23 cellular contexts compared by ENCODE assay signal in genomic region chr4:77151246-77151645, GRCh38. TPM values are rescaled to one million over a fixed set of nuclear protein-coding genes. Genes with fewer than 3 reads are reported as not detected.
DNase-seq lines count a peak whose midpoint lies in the region; ATAC-seq and TF ChIP-seq lines count a peak whose summit lies in the region.
"Had no signal": no experiment of that assay in that cellular context is flagged by ENCODE, and none has a peak within 500 bp of the region (broad histone marks: within the 10 kb centered on the region; RNA-seq: fewer than 3 reads in every experiment).

No MANE protein-coding gene starts in this region.

- TF ChIP-seq EP300 in suprapubic skin (IDR thresholded peaks at IDR 0.05): no peak

- H3K4me3 Mint-ChIP-seq in naive B cell: no peak overlapping the region
- no peak overlapping the region for H3K4me3 Mint-ChIP-seq in stimulated activated naive B cell treated with anti-CD40 and anti-IgM and Interleukin-4, amounts not matched to agents 10 μg/mL and 1 μg/mL and 100 μg/mL, for 72 hours
- H3K4me3 Mint-ChIP-seq: activated CD8-positive, alpha-beta memory T cell treated with anti-CD3 and anti-CD28 coated beads, Interleukin-2, amount 10 ng/mL, durations not matched to agents 7 days and 5 days; activated naive CD8-positive, alpha-beta T cell treated with anti-CD3 and anti-CD28 coated beads, Interleukin-2, amount 50 U/mL, for 24 hours; effector memory CD8-positive, alpha-beta T cell; stimulated activated naive CD8-positive, alpha-beta T cell treated with anti-CD3 and anti-CD28 coated beads, Interleukin-15, Interleukin-2, amounts not matched to agents 100 ng/mL and 50 ng/mL, for 24 hours had no signal

- H3K9me3 Mint-ChIP-seq in naive B cell: no peaks in the 10 kb centered on the region
- no peaks in the 10 kb centered on the region for H3K9me3 Mint-ChIP-seq in stimulated activated naive B cell treated with anti-CD40 and anti-IgM and Interleukin-4, amounts not matched to agents 10 μg/mL and 1 μg/mL and 100 μg/mL, for 72 hours
- H3K9me3 Mint-ChIP-seq: activated naive CD8-positive, alpha-beta T cell treated with anti-CD3 and anti-CD28 coated beads, Interleukin-2, amount 50 U/mL, for 24 hours; activated T-helper 2 cell treated with anti-CD3 and anti-CD28 coated beads, Interferon-gamma antibody, Interleukin-2, Interleukin-4, amounts not matched to agents 10 μg/mL and 5 μg/mL and 100 μg/mL, durations not matched to agents 14 hours and 24 hours and 36 hours; effector memory CD8-positive, alpha-beta T cell; stimulated activated naive CD8-positive, alpha-beta T cell treated with anti-CD3 and anti-CD28 coated beads, Interleukin-15, Interleukin-2, amounts not matched to agents 100 ng/mL and 50 ng/mL, for 24 hours had no signal

- H3K27ac ChIP-seq in suprapubic skin: no peak overlapping the region
- H3K27ac ChIP-seq: colonic mucosa, lower lobe of right lung, neutrophil, tibial nerve had no signal

- no peaks in the 10 kb centered on the region for H3K27me3 ChIP-seq in suprapubic skin
- H3K27me3 ChIP-seq: colonic mucosa, neutrophil, tibial nerve had no signal

- no peak for TF ChIP-seq CTCF in suprapubic skin (IDR thresholded peaks at IDR 0.05)

- TF ChIP-seq POLR2A in suprapubic skin (IDR thresholded peaks at IDR 0.05): no peak

- H3K4me1 Mint-ChIP-seq in naive B cell: peaks cover 40 to 71% (median 51%) of the 10 kb centered on the region in 3 donors
- H3K4me1 Mint-ChIP-seq in stimulated activated naive B cell treated with anti-CD40 and anti-IgM and Interleukin-4, amounts not matched to agents 10 μg/mL and 1 μg/mL and 100 μg/mL, for 72 hours: peaks cover 40 to 49% of the 10 kb centered on the region in 2 donors

- H3K27me3 Mint-ChIP-seq in naive B cell: no peaks in the 10 kb centered on the region
- H3K27me3 Mint-ChIP-seq in stimulated activated naive B cell treated with anti-CD40 and anti-IgM and Interleukin-4, amounts not matched to agents 10 μg/mL and 1 μg/mL and 100 μg/mL, for 72 hours: no peaks in the 10 kb centered on the region
- H3K27me3 Mint-ChIP-seq: activated naive CD8-positive, alpha-beta T cell treated with anti-CD3 and anti-CD28 coated beads, Interleukin-2, amount 50 U/mL, for 24 hours; stimulated activated naive CD8-positive, alpha-beta T cell treated with anti-CD3 and anti-CD28 coated beads, Interleukin-15, Interleukin-2, amounts not matched to agents 100 ng/mL and 50 ng/mL, for 24 hours had no signal

- 76% methylated on average over 6 of the region's 6 CpGs for WGBS in suprapubic skin

- no peak overlapping the region for H3K4me3 ChIP-seq in suprapubic skin
- H3K4me3 ChIP-seq: colonic mucosa, lower lobe of right lung, skin epidermis, tibial nerve had no signal

- peak; percentile 15 for DNase-seq in activated CD4-positive, alpha-beta T cell treated with anti-CD3 and anti-CD28 coated beads for 48 hours
- no peak for DNase-seq in activated CD4-positive, alpha-beta T cell treated with anti-CD3 and anti-CD28 coated beads for 4 hours
- DNase-seq in GM03348 (ENCODE audit: low spot score) (peak; percentile 15), RKO (ENCODE audit: low spot score) (peak; percentile 50), naive B cell (no peak), suprapubic skin (ENCODE audit: low spot score in 2 of 2) (no peak)
- no peak for DNase-seq in stimulated activated naive B cell treated with anti-CD40 and anti-IgM and Interleukin-4, amounts not matched to agents 10 μg/mL and 1 μg/mL and 100 μg/mL, for 72 hours
- DNase-seq: activated CD4-positive, alpha-beta T cell treated with anti-CD3 and anti-CD28 coated beads for 1 hour; activated CD8-positive, alpha-beta memory T cell treated with anti-CD3 and anti-CD28 coated beads, Interleukin-2, amount 10 ng/mL, durations not matched to agents 7 days and 5 days; activated naive CD8-positive, alpha-beta T cell treated with anti-CD3 and anti-CD28 coated beads, Interleukin-2, amount 50 U/mL, for 24 hours; colonic mucosa; effector memory CD8-positive, alpha-beta T cell; lower lobe of right lung; NCI-H146; NCI-H524; stimulated activated CD4-positive, alpha-beta T cell treated with anti-CD3 and anti-CD28 coated beads, Interleukin-4, amount 100 ng/mL, for 1 hour; T-helper 9 cell had no signal

- no peaks in the 10 kb centered on the region for H3K9me3 ChIP-seq in suprapubic skin
- H3K9me3 ChIP-seq: colonic mucosa, lower lobe of right lung, neutrophil, tibial nerve had no signal

- H3K36me3 Mint-ChIP-seq in naive B cell: no peaks in the 10 kb centered on the region
- no peaks in the 10 kb centered on the region for H3K36me3 Mint-ChIP-seq in stimulated activated naive B cell treated with anti-CD40 and anti-IgM and Interleukin-4, amounts not matched to agents 10 μg/mL and 1 μg/mL and 100 μg/mL, for 72 hours
- H3K36me3 Mint-ChIP-seq: activated CD8-positive, alpha-beta memory T cell treated with anti-CD3 and anti-CD28 coated beads, Interleukin-2, amount 10 ng/mL, durations not matched to agents 7 days and 5 days had no signal

- peaks cover 30% of the 10 kb centered on the region for H3K4me1 ChIP-seq in suprapubic skin
- H3K4me1 ChIP-seq: colonic mucosa had no signal

- no peaks in the 10 kb centered on the region for H3K36me3 ChIP-seq in suprapubic skin
- H3K36me3 ChIP-seq: colonic mucosa, lower lobe of right lung, neutrophil, tibial nerve had no signal

- H3K27ac Mint-ChIP-seq in naive B cell: peak overlapping the region; percentile 27 to 99 (median 84)
- no peak overlapping the region for H3K27ac Mint-ChIP-seq in stimulated activated naive B cell treated with anti-CD40 and anti-IgM and Interleukin-4, amounts not matched to agents 10 μg/mL and 1 μg/mL and 100 μg/mL, for 72 hours
- H3K27ac Mint-ChIP-seq: activated CD8-positive, alpha-beta memory T cell treated with anti-CD3 and anti-CD28 coated beads, Interleukin-2, amount 10 ng/mL, durations not matched to agents 7 days and 5 days; activated naive CD8-positive, alpha-beta T cell treated with anti-CD3 and anti-CD28 coated beads, Interleukin-2, amount 50 U/mL, for 24 hours; activated T-helper 2 cell treated with anti-CD3 and anti-CD28 coated beads, Interferon-gamma antibody, Interleukin-2, Interleukin-4, amounts not matched to agents 10 μg/mL and 5 μg/mL and 100 μg/mL, durations not matched to agents 14 hours and 24 hours and 36 hours; effector memory CD8-positive, alpha-beta T cell; stimulated activated naive CD8-positive, alpha-beta T cell treated with anti-CD3 and anti-CD28 coated beads, Interleukin-15, Interleukin-2, amounts not matched to agents 100 ng/mL and 50 ng/mL, for 24 hours had no signal

- ATAC-seq in naive B cell (ENCODE audit: low read depth in 2 of 2): no peak
- ATAC-seq in stimulated activated naive B cell treated with anti-CD40 and anti-IgM and Interleukin-4, amounts not matched to agents 10 μg/mL and 1 μg/mL and 100 μg/mL, for 72 hours (replicated peaks): no peak
- ATAC-seq in HG02642 (IDR thresholded peaks at IDR 0.05; ENCODE audit: poor library complexity, unreplicated experiment): no peak
- ATAC-seq: activated CD8-positive, alpha-beta memory T cell treated with anti-CD3 and anti-CD28 coated beads, Interleukin-2, amount 10 ng/mL, durations not matched to agents 7 days and 5 days; activated naive CD8-positive, alpha-beta T cell treated with anti-CD3 and anti-CD28 coated beads, Interleukin-2, amount 50 U/mL, for 24 hours; effector memory CD8-positive, alpha-beta T cell; lower lobe of right lung had no signal

RNA-seq across cellular contexts. Expression of gene CCNG2, which starts 5.8 kb away (rescaled TPM):
- polyA plus RNA-seq in naive B cell (ENCODE audit: low read depth in 6 of 6): 100 to 1,000 TPM in 1 of 6 donors, 10 to 100 TPM in 5; 74.5 to 104 (median 88.2) TPM
- total RNA-seq in suprapubic skin: 10 to 100 TPM; 24.0 to 91.8 (median 45.8) TPM

Comparison
In these comparisons a context has a peak if more than half of its experiments do, and no peak if none do; other contexts are left out.
1. DNase-seq: peak in activated CD4-positive, alpha-beta T cell treated with anti-CD3 and anti-CD28 coated beads for 48 hours (single experiment), GM03348 (single experiment) and RKO (single experiment); none in activated CD4-positive, alpha-beta T cell treated with anti-CD3 and anti-CD28 coated beads for 4 hours (0 of 2), naive B cell (single experiment), stimulated activated naive B cell treated with anti-CD40 and anti-IgM and Interleukin-4, amounts not matched to agents 10 μg/mL and 1 μg/mL and 100 μg/mL, for 72 hours (single experiment) and suprapubic skin (0 of 2).